11 cellular contexts compared by ENCODE assay signal in the genomic region with DNA sequence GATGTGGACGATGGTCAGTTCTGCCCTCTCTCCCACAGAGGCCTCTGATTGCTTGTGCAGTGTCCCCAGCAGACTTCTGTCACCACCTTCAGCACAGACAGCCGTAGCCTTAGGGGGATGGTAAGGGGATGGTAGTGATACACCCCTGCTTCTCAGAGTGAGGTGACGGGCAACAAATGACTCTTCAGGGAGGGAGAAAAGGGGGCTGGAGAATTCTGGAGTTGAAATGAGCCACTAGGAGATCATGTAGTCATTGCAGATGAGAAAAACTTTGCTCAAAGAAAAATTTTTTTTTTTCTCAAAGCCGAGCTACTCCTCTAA. TPM values are rescaled to one million over a fixed set of nuclear protein-coding genes. Genes with fewer than 3 reads are reported as not detected.
DNase-seq lines count a peak whose midpoint lies in the region; ATAC-seq and TF ChIP-seq lines count a peak whose summit lies in the region.
"Had no signal": no experiment of that assay in that cellular context is flagged by ENCODE, and none has a peak within 500 bp of the region (broad histone marks: within the 10 kb centered on the region; RNA-seq: fewer than 3 reads in every experiment).

No MANE protein-coding gene starts in this region.

- H3K27me3 ChIP-seq in Panc1 (ENCODE audit: control insufficient read depth, insufficient read depth, low read length) (no peaks in the 10 kb centered on the region), stomach (no peaks in the 10 kb centered on the region), BE2C (no peaks in the 10 kb centered on the region)
- H3K27me3 ChIP-seq: body of pancreas had no signal

- H3K4me3 ChIP-seq in Panc1 (ENCODE audit: low read depth in 2 of 2, low read length in 2 of 2) (no peak overlapping the region), stomach (no peak overlapping the region), BE2C (ENCODE audit: low read depth, low read length) (no peak overlapping the region)
- H3K4me3 ChIP-seq: body of pancreas had no signal

- H3K27ac Mint-ChIP-seq in activated CD4-positive, alpha-beta T cell treated with anti-CD3 and anti-CD28 coated beads, Interleukin-2, amount 10 ng/mL, durations not matched to agents 24 days and 14 days = peak overlapping the region; percentile 96
- peak overlapping the region; percentile 25 for H3K27ac Mint-ChIP-seq in glutamatergic neuron (ENCODE audit: unreplicated experiment)

- no peak for TF ChIP-seq POLR2A in stomach (IDR thresholded peaks at IDR 0.05)

- in situ Hi-C loops in Panc1 (cut with HindIII; ENCODE audit: low pct_unique_long_range_greater_than_20kb, low sequenced_read_pairs) = no loop called here

- no TSS peak for BruUV-seq in Panc1 (replicated peaks; lab: Mats Ljungman, UMichigan)

- H3K27me3 Mint-ChIP-seq in activated CD4-positive, alpha-beta T cell treated with anti-CD3 and anti-CD28 coated beads, Interleukin-2, amount 10 ng/mL, durations not matched to agents 24 days and 14 days = no peaks in the 10 kb centered on the region
- peaks cover 2% of the 10 kb centered on the region for H3K27me3 Mint-ChIP-seq in glutamatergic neuron (ENCODE audit: unreplicated experiment)
- H3K27me3 Mint-ChIP-seq: memory B cell, type B pancreatic cell had no signal

- peak overlapping the region; percentile 31 for H3K4me3 Mint-ChIP-seq in activated CD4-positive, alpha-beta T cell treated with anti-CD3 and anti-CD28 coated beads, Interleukin-2, amount 10 ng/mL, durations not matched to agents 24 days and 14 days
- no peak overlapping the region for H3K4me3 Mint-ChIP-seq in glutamatergic neuron (ENCODE audit: unreplicated experiment)

- POLR2A ChIA-PET in Panc1 (lab: Charles Lee) = interaction anchor here (0.6 kb wide), 1 partner anchor 159 kb away, joined by 3 read pairs; no protein-coding TSS in a partner anchor

- no peaks in the 10 kb centered on the region for H3K9me3 Mint-ChIP-seq in activated CD4-positive, alpha-beta T cell treated with anti-CD3 and anti-CD28 coated beads, Interleukin-2, amount 10 ng/mL, durations not matched to agents 24 days and 14 days
- peaks cover 2% of the 10 kb centered on the region for H3K9me3 Mint-ChIP-seq in glutamatergic neuron (ENCODE audit: unreplicated experiment)
- H3K9me3 Mint-ChIP-seq: memory B cell, type B pancreatic cell had no signal

- CTCF ChIA-PET in Panc1 (lab: Charles Lee) = no interaction called here

- peaks cover 2% of the 10 kb centered on the region for H3K36me3 Mint-ChIP-seq in activated CD4-positive, alpha-beta T cell treated with anti-CD3 and anti-CD28 coated beads, Interleukin-2, amount 10 ng/mL, durations not matched to agents 24 days and 14 days (ENCODE audit: low read depth)
- H3K36me3 Mint-ChIP-seq in glutamatergic neuron (ENCODE audit: unreplicated experiment) = peaks cover 11% of the 10 kb centered on the region
- H3K36me3 Mint-ChIP-seq: memory B cell, type B pancreatic cell had no signal

- ATAC-seq in Panc1 = no peak

- no peak for DNase-seq in activated CD4-positive, alpha-beta T cell treated with anti-CD3 and anti-CD28 coated beads, Interleukin-2, amount 10 ng/mL, durations not matched to agents 24 days and 14 days
- no peak for DNase-seq in activated CD4-positive, alpha-beta T cell treated with anti-CD3 and anti-CD28 coated beads, Interleukin-2, amount 50 U/mL, for 4 hours
- DNase-seq in Panc1 (ENCODE audit: low read depth, low spot score) (no peak), glutamatergic neuron (no peak), stomach (no peak), SIG-M5 treated with dmso at 0.1 percent for 504 hours (lab: John Stamatoyannopoulos, UW; ENCODE audit: unreplicated experiment) (no peak), BE2C (no peak)
- no peak for DNase-seq in activated CD4-positive, CD25-positive, alpha-beta regulatory T cell treated with anti-CD3 and anti-CD28 coated beads, Interleukin-2, amount 50 U/mL, for 72 hours

- TF ChIP-seq CTCF in Panc1 (IDR thresholded peaks at IDR 0.05) = no peak
- TF ChIP-seq CTCF in glutamatergic neuron (IDR thresholded peaks at IDR 0.05; ENCODE audit: partially characterized antibody, unreplicated experiment) = no peak
- TF ChIP-seq CTCF in stomach (IDR thresholded peaks at IDR 0.05) = no peak
- no peak for TF ChIP-seq CTCF in BE2C (IDR thresholded peaks at IDR 0.05; ENCODE audit: low read depth, low read length)

- H3K36me3 ChIP-seq in Panc1 (ENCODE audit: control insufficient read depth, insufficient read depth, low read length) = no peaks in the 10 kb centered on the region
- H3K36me3 ChIP-seq in stomach = no peaks in the 10 kb centered on the region
- peaks cover 10% of the 10 kb centered on the region for H3K36me3 ChIP-seq in BE2C

- H3K9me3 ChIP-seq in Panc1 (ENCODE audit: control insufficient read depth, insufficient read depth, low read depth, low read length) = no peaks in the 10 kb centered on the region
- no peaks in the 10 kb centered on the region for H3K9me3 ChIP-seq in stomach
- no peaks in the 10 kb centered on the region for H3K9me3 ChIP-seq in BE2C
- H3K9me3 ChIP-seq: body of pancreas had no signal

- intact Hi-C loops in activated CD4-positive, alpha-beta T cell treated with anti-CD3 and anti-CD28 coated beads, Interleukin-2, amount 10 ng/mL, durations not matched to agents 24 days and 14 days (cut with micrococcal nuclease) = loop anchor here (5.0 kb wide), 2 partner anchors 99 to 124 kb away; a partner anchor contains a TSS
- intact Hi-C loops in Panc1 (cut with micrococcal nuclease; ENCODE audit: unreplicated experiment) = no loop called here
- intact Hi-C loops in stomach (cut with DNase I; ENCODE audit: low total_unique reads) = no loop called here

- H3K27ac ChIP-seq in Panc1 (ENCODE audit: low read length) (peak overlapping the region; percentile 11; the same call in 1 of the 2 replicates), stomach (peak overlapping the region; percentile 22 to 87 (median 71))

- peaks cover 76% of the 10 kb centered on the region for H3K4me1 Mint-ChIP-seq in activated CD4-positive, alpha-beta T cell treated with anti-CD3 and anti-CD28 coated beads, Interleukin-2, amount 10 ng/mL, durations not matched to agents 24 days and 14 days
- H3K4me1 Mint-ChIP-seq in glutamatergic neuron (ENCODE audit: low read depth, unreplicated experiment) = no peaks in the 10 kb centered on the region

- 0 out of 2 replicates have a peak, but pooled peaks cover 5% of the 10 kb centered on the region for H3K4me1 ChIP-seq in Panc1 (ENCODE audit: control insufficient read depth, insufficient read depth, low read length)
- peaks cover 15 to 35% (median 17%) of the 10 kb centered on the region in 4 donors for H3K4me1 ChIP-seq in stomach
- H3K4me1 ChIP-seq in BE2C = no peaks in the 10 kb centered on the region
- H3K4me1 ChIP-seq: body of pancreas had no signal

- WGBS in stomach, 5 donors = 75 to 88% (median 78%) methylated on average over 4 of the region's 4 CpGs

- TF ChIP-seq EP300 in stomach (IDR thresholded peaks at IDR 0.05) = no peak

RNA-seq across cellular contexts. Expression of a gene that starts 29.6 kb away (rescaled TPM):
- total RNA-seq in activated CD4-positive, alpha-beta T cell treated with anti-CD3 and anti-CD28 coated beads, Interleukin-2, amount 10 ng/mL, durations not matched to agents 24 days and 14 days = 0.19 and 0.33 TPM in 2 replicates
- total RNA-seq in Panc1 (2021; ENCODE audit: unreplicated experiment) = not detected
- polyA plus RNA-seq in Panc1 (2012; ENCODE audit: insufficient read length) = not detected
- not detected for total RNA-seq in glutamatergic neuron (ENCODE audit: unreplicated experiment)
- 1 to 10 TPM; 2.6 to 9.9 (median 5.2) TPM for total RNA-seq in stomach
- 10 to 100 TPM in 2 of 3 donors, 1 to 10 TPM in 1; 5.0 to 13.4 (median 11.0) TPM for polyA plus RNA-seq in stomach
- polyA plus RNA-seq in BE2C (2012; ENCODE audit: insufficient read depth, insufficient read length, low read depth) = not detected
